In the genomic region with DNA sequence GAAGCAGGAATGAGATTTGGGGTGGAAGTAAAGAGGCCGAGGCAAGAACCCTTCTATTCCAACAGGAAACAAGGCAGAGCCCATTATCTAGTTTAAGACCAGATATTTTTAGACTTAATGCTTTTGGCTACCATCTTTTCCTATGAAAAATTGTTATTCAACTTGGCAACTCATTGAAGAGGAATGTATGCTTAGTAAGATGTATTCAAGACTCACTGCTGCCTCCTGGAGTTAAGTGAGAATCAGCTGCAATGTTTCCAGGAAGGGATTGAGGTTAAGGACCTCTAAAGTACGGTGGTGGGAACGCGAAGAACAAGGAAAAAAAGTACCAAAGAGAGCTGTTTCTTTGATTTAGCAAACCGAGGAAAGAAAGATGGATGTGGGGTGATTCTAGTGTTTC, we compare ENCODE assay signal across 9 cellular contexts.
DNase-seq lines count a peak whose midpoint lies in the region; ATAC-seq and TF ChIP-seq lines count a peak whose summit lies in the region.
"Had no signal": no experiment of that assay in that cellular context is flagged by ENCODE, and none has a peak within 500 bp of the region (broad histone marks: within the 10 kb centered on the region; RNA-seq: fewer than 3 reads in every experiment).

No MANE protein-coding gene starts in this region.

- no peaks in the 10 kb centered on the region for H3K36me3 Mint-ChIP-seq in HFFc6 (ENCODE audit: low read depth)
- no peaks in the 10 kb centered on the region for H3K36me3 Mint-ChIP-seq in activated naive CD8-positive, alpha-beta T cell treated with anti-CD3 and anti-CD28 coated beads, Interleukin-2, amount 50 U/mL, for 24 hours (ENCODE audit: low read depth)

- ATAC-seq in HG03095 (IDR thresholded peaks at IDR 0.05; ENCODE audit: unreplicated experiment): no peak
- no peak for ATAC-seq in activated naive CD8-positive, alpha-beta T cell treated with anti-CD3 and anti-CD28 coated beads, Interleukin-2, amount 50 U/mL, for 24 hours

- no peak overlapping the region for H3K4me3 Mint-ChIP-seq in HFFc6
- no peak overlapping the region for H3K4me3 Mint-ChIP-seq in activated naive CD8-positive, alpha-beta T cell treated with anti-CD3 and anti-CD28 coated beads, Interleukin-2, amount 50 U/mL, for 24 hours

- no peak overlapping the region for H3K27ac Mint-ChIP-seq in HFFc6
- no peak overlapping the region for H3K27ac Mint-ChIP-seq in activated naive CD8-positive, alpha-beta T cell treated with anti-CD3 and anti-CD28 coated beads, Interleukin-2, amount 50 U/mL, for 24 hours

- no peak overlapping the region for H3K4me3 ChIP-seq in WI38 (ENCODE audit: low read depth, low read length)
- H3K4me3 ChIP-seq: skin epidermis had no signal

- peaks cover 2% of the 10 kb centered on the region; the same call in 1 of the 2 replicates for H3K27me3 Mint-ChIP-seq in HFFc6 (ENCODE audit: insufficient read depth)
- no peaks in the 10 kb centered on the region for H3K27me3 Mint-ChIP-seq in activated naive CD8-positive, alpha-beta T cell treated with anti-CD3 and anti-CD28 coated beads, Interleukin-2, amount 50 U/mL, for 24 hours

- no peaks in the 10 kb centered on the region; the same call in 1 of the 2 replicates for H3K4me1 Mint-ChIP-seq in HFFc6 (ENCODE audit: low read depth)
- H3K4me1 Mint-ChIP-seq in activated naive CD8-positive, alpha-beta T cell treated with anti-CD3 and anti-CD28 coated beads, Interleukin-2, amount 50 U/mL, for 24 hours: no peaks in the 10 kb centered on the region

- DNase-seq in CD1c-positive myeloid dendritic cell (ENCODE audit: extremely low spot score) (peak; percentile 17), HFFc6 (peak; percentile 76), left kidney (ENCODE audit: low read depth, low spot score) (peak; percentile 25), posterior cingulate gyrus (no peak), GOT3 (lab: John Stamatoyannopoulos, UW) (no peak)
- DNase-seq in activated naive CD8-positive, alpha-beta T cell treated with anti-CD3 and anti-CD28 coated beads, Interleukin-2, amount 50 U/mL, for 24 hours: no peak

- H3K9me3 Mint-ChIP-seq in HFFc6: no peaks in the 10 kb centered on the region
- H3K9me3 Mint-ChIP-seq in activated naive CD8-positive, alpha-beta T cell treated with anti-CD3 and anti-CD28 coated beads, Interleukin-2, amount 50 U/mL, for 24 hours: no peaks in the 10 kb centered on the region

- intact Hi-C loops in posterior cingulate gyrus (cut with DNase I): no loop called here

- peak; percentile 75 for TF ChIP-seq CTCF in HFFc6 (IDR thresholded peaks at IDR 0.05)
- peak; percentile 41; the same call in 1 of the 2 replicates for TF ChIP-seq CTCF in WI38 (IDR thresholded peaks at IDR 0.05; ENCODE audit: low read depth, low read length)

Comparison
In these comparisons a context has a peak if more than half of its experiments do, and no peak if none do; other contexts are left out.
1. DNase-seq: peak in CD1c-positive myeloid dendritic cell (single experiment), HFFc6 (single experiment) and left kidney (single experiment); none in posterior cingulate gyrus (0 of 10), GOT3 (single experiment) and activated naive CD8-positive, alpha-beta T cell treated with anti-CD3 and anti-CD28 coated beads, Interleukin-2, amount 50 U/mL, for 24 hours (single experiment).